ENCODE assay signal across 16 cellular contexts in the genomic region with DNA sequence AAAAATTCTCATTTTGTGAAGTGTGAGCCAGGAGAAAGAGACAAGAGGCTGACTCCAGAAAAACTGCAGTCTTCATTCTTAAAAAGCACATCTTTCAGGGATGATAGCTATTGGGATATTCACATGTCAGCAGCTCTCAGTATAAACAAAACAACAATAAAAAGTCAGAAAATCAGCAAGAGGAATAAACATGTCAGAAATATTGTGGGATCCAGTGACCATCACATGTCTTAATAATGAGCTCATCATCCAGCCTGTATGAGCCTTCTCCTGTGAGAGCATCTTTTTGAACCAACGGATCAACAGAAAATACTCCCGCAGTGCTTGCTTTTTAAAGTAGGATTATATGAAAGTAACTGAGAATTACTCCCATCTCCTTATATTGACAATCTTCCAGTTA.
A peak's percentile ranks its signal among the peaks of the same experiment; 100 is the strongest.
DNase-seq lines count a peak whose midpoint lies in the region; ATAC-seq and TF ChIP-seq lines count a peak whose summit lies in the region.
"Had no signal": no experiment of that assay in that cellular context is flagged by ENCODE, and none has a peak within 500 bp of the region (broad histone marks: within the 10 kb centered on the region; RNA-seq: fewer than 3 reads in every experiment).

No MANE protein-coding gene starts in this region.

- H3K36me3 Mint-ChIP-seq in immature natural killer cell = peaks cover 0 to 5% (median 5%) of the 10 kb centered on the region in 3 donors

- BruUV-seq in IMR-90 (replicated peaks; lab: Mats Ljungman, UMichigan) = no TSS peak

- H3K9me3 Mint-ChIP-seq in immature natural killer cell = no peaks in the 10 kb centered on the region

- H2BK120ac ChIP-seq in IMR-90 (ENCODE audit: low read depth, low read length) = no peak overlapping the region

- peaks cover 7% of the 10 kb centered on the region for H3K79me2 ChIP-seq in smooth muscle cell (ENCODE audit: low read depth)

- no peak overlapping the region for H2BK15ac ChIP-seq in IMR-90 (ENCODE audit: low read depth, low read length)

- H3K4me3 ChIP-seq in IMR-90 (ENCODE audit: insufficient read depth, low read depth, low read length) (no peak overlapping the region), fibroblast of villous mesenchyme (ENCODE audit: low read depth, low read length) (no peak overlapping the region), smooth muscle cell (no peak overlapping the region)

- H3K9ac ChIP-seq in IMR-90 (ENCODE audit: low read depth, low read length) (no peak overlapping the region), smooth muscle cell (ENCODE audit: low read depth) (peak overlapping the region; percentile 7)

- in situ Hi-C loops in IMR-90 (cut with MboI; ENCODE audit: low sequenced_read_pairs) = no loop called here

- no peaks in the 10 kb centered on the region for H3K27me3 Mint-ChIP-seq in immature natural killer cell (ENCODE audit: low read depth in 3 of 3)
- H3K27me3 Mint-ChIP-seq: CD4-positive, CD25-positive, alpha-beta regulatory T cell had no signal

- no peak for TF ChIP-seq RAD21 in IMR-90 (IDR thresholded peaks at IDR 0.05; ENCODE audit: low read length)

- H3K36me3 ChIP-seq in IMR-90 (ENCODE audit: control insufficient read depth, insufficient read depth, low read length) (no peaks in the 10 kb centered on the region), smooth muscle cell (ENCODE audit: low read depth) (no peaks in the 10 kb centered on the region)

- no peak overlapping the region for H2AK5ac ChIP-seq in IMR-90 (ENCODE audit: low read depth, low read length)

- H3K27me3 ChIP-seq in IMR-90 (ENCODE audit: control insufficient read depth, insufficient read depth, low read length) = no peaks in the 10 kb centered on the region
- H3K27me3 ChIP-seq in smooth muscle cell (ENCODE audit: low read depth) = no peaks in the 10 kb centered on the region

- no peak overlapping the region for H3K4ac ChIP-seq in IMR-90 (ENCODE audit: low read depth, low read length)

- DNase-seq in EL = peak; percentile 12
- DNase-seq in IMR-90 = peak; percentile 23
- peak; percentile 50 for DNase-seq in fibroblast of villous mesenchyme (ENCODE audit: low read depth)
- DNase-seq in smooth muscle cell (lab: John Stamatoyannopoulos, UW; ENCODE audit: unreplicated experiment) = no peak
- DNase-seq in immature natural killer cell = no peak
- no peak for DNase-seq in activated naive CD4-positive, alpha-beta T cell (lab: John Stamatoyannopoulos, UW)
- DNase-seq: CD4-positive, CD25-positive, alpha-beta regulatory T cell; Kasumi-1; NCI-H1417; NCI-H1694 treated with DMSO at 0.1 percent for 48 hours; NCI-H2081 treated with DMSO at 0.1 percent for 48 hours; NCI-H2171 treated with DMSO at 0.1 percent for 48 hours; NCI-H446; NCI-H526 treated with DMSO at 0.1 percent for 48 hours; OCI-M1 had no signal

- no peak overlapping the region for H3K56ac ChIP-seq in IMR-90 (ENCODE audit: extremely low read depth, insufficient read depth, low read length)

- dilution Hi-C loops in IMR-90 (cut with HindIII; ENCODE audit: low sequenced_read_pairs, unreplicated experiment) = no loop called here

- TF ChIP-seq CTCF in IMR-90 (conservative IDR thresholded peaks at IDR 0.05; ENCODE audit: low read depth, low read length) = no peak
- TF ChIP-seq CTCF in fibroblast of villous mesenchyme (IDR thresholded peaks at IDR 0.05; ENCODE audit: insufficient read depth, low read depth, low read length) = no peak
- TF ChIP-seq CTCF in smooth muscle cell (IDR thresholded peaks at IDR 0.05; ENCODE audit: borderline replicate concordance, insufficient read depth, poor library complexity, severe bottlenecking) = no peak

- H3K4me1 ChIP-seq in IMR-90 (ENCODE audit: control insufficient read depth, insufficient read depth, low read length) (no peaks in the 10 kb centered on the region), smooth muscle cell (ENCODE audit: low read depth) (peaks cover 19% of the 10 kb centered on the region)

- intact Hi-C loops in IMR-90 (cut with micrococcal nuclease) = no loop called here

- H4K5ac ChIP-seq in IMR-90 (ENCODE audit: low read depth, low read length) = no peak overlapping the region

- H3K14ac ChIP-seq in IMR-90 (replicated peaks; ENCODE audit: low read depth, low read length) = no peak overlapping the region

- POLR2A ChIA-PET in IMR-90 (lab: Charles Lee; ENCODE audit: unreplicated experiment) = no interaction called here

- TF ChIP-seq POLR2A in IMR-90 (IDR thresholded peaks at IDR 0.05; ENCODE audit: low read depth, low read length) = no peak

- H2AFZ ChIP-seq in IMR-90 (replicated peaks; ENCODE audit: low read length, poor library complexity) = no peak overlapping the region
- H2AFZ ChIP-seq in smooth muscle cell (ENCODE audit: low read depth) = no peak overlapping the region

- CTCF ChIA-PET in IMR-90 (lab: Yijun Ruan, JAX) = interaction anchor here (1.9 kb wide), 1 partner anchor 15 kb away, joined by 5 read pairs; no protein-coding TSS in a partner anchor

- WGBS in IMR-90 (ENCODE audit: extremely low coverage in 2 of 2, insufficient read length in 1 of 2), 2 experiments = no CpG with 5 or more reads among the region's 2 CpGs
- WGBS in smooth muscle cell (ENCODE audit: low lambda C conversion rate) = 65% methylated on average over 2 of the region's 2 CpGs

- H3K27ac Mint-ChIP-seq in immature natural killer cell = no peak overlapping the region
- H3K27ac Mint-ChIP-seq: CD4-positive, CD25-positive, alpha-beta regulatory T cell had no signal

- no peak overlapping the region for H3K23ac ChIP-seq in IMR-90 (ENCODE audit: low read depth, low read length)

- H4K20me1 ChIP-seq in IMR-90 (ENCODE audit: insufficient read depth, low read length) (no peaks in the 10 kb centered on the region), smooth muscle cell (ENCODE audit: low read depth) (no peaks in the 10 kb centered on the region)

- no peak for ATAC-seq in IMR-90 (ENCODE audit: low read depth)
- ATAC-seq in HG03045 (IDR thresholded peaks at IDR 0.05; ENCODE audit: unreplicated experiment) = no peak

- no peak overlapping the region for H4K91ac ChIP-seq in IMR-90 (ENCODE audit: insufficient read depth, low read depth, low read length)

- H3K18ac ChIP-seq in IMR-90 (ENCODE audit: low read depth, low read length) = no peak overlapping the region

- H3K4me2 ChIP-seq in IMR-90 (ENCODE audit: low read depth, low read length) (no peak overlapping the region), smooth muscle cell (no peak overlapping the region)

- no peaks in the 10 kb centered on the region; a peak in 1 of 4 replicates for H3K79me1 ChIP-seq in IMR-90 (ENCODE audit: low read depth in 1 of 2, low read length in 2 of 2)

- peaks cover 2% of the 10 kb centered on the region for H3F3A ChIP-seq in smooth muscle cell (ENCODE audit: low read depth)

- no peaks in the 10 kb centered on the region for H3K4me1 Mint-ChIP-seq in immature natural killer cell
- H3K4me1 Mint-ChIP-seq: CD4-positive, CD25-positive, alpha-beta regulatory T cell had no signal

- no peak overlapping the region for H4K8ac ChIP-seq in IMR-90 (ENCODE audit: low read depth in 2 of 2, low read length in 2 of 2)

- H3K9me3 ChIP-seq in IMR-90 (ENCODE audit: control insufficient read depth, insufficient read depth, low read length) (no peaks in the 10 kb centered on the region), smooth muscle cell (replicated peaks; ENCODE audit: low read depth) (no peaks in the 10 kb centered on the region)

- H2BK5ac ChIP-seq in IMR-90 (ENCODE audit: low read depth, low read length, poor library complexity, severe bottlenecking) = no peak overlapping the region

- H2BK20ac ChIP-seq in IMR-90 (ENCODE audit: low read depth, low read length) = no peak overlapping the region

- H3K9me1 ChIP-seq in IMR-90 (ENCODE audit: insufficient read depth, low read length) = no peaks in the 10 kb centered on the region

- H2AK9ac ChIP-seq in IMR-90 (replicated peaks; ENCODE audit: low read depth, low read length, poor library complexity) = no peak overlapping the region

- no peak overlapping the region for H3K4me3 Mint-ChIP-seq in immature natural killer cell
- H3K4me3 Mint-ChIP-seq: CD4-positive, CD25-positive, alpha-beta regulatory T cell had no signal

- H3K27ac ChIP-seq in IMR-90 (ENCODE audit: insufficient read depth, low read length) (no peak overlapping the region), smooth muscle cell (ENCODE audit: low read depth) (peak overlapping the region; percentile 38)

TF ChIP-seq in IMR-90, 13 proteins besides CTCF, POLR2A, EP300 and RAD21:
- TF ChIP-seq RCOR1 (IDR thresholded peaks at IDR 0.05; ENCODE audit: insufficient replicate concordance, low read length) (no peak), MAZ (IDR thresholded peaks at IDR 0.05; ENCODE audit: borderline replicate concordance, low read depth, low read length) (no peak), NFE2L2 (IDR thresholded peaks at IDR 0.05; ENCODE audit: low read depth, low read length) (no peak), FOS (IDR thresholded peaks at IDR 0.05; ENCODE audit: low read depth, low read length) (no peak), CEBPB (IDR thresholded peaks at IDR 0.05; ENCODE audit: low read depth, low read length) (no peak), BHLHE40 (IDR thresholded peaks at IDR 0.05; ENCODE audit: low read depth, low read length) (no peak), CHD1 (IDR thresholded peaks at IDR 0.05; ENCODE audit: low read depth, low read length) (no peak), SMC3 (IDR thresholded peaks at IDR 0.05; ENCODE audit: low read depth, low read length) (no peak), MAFK (IDR thresholded peaks at IDR 0.05; ENCODE audit: low read depth, low read length) (no peak), RFX5 (IDR thresholded peaks at IDR 0.05; ENCODE audit: low read depth, low read length) (no peak), MXI1 (IDR thresholded peaks at IDR 0.05; ENCODE audit: borderline replicate concordance, low read depth, low read length) (no peak)
- TF ChIP-seq, protein P1, sequence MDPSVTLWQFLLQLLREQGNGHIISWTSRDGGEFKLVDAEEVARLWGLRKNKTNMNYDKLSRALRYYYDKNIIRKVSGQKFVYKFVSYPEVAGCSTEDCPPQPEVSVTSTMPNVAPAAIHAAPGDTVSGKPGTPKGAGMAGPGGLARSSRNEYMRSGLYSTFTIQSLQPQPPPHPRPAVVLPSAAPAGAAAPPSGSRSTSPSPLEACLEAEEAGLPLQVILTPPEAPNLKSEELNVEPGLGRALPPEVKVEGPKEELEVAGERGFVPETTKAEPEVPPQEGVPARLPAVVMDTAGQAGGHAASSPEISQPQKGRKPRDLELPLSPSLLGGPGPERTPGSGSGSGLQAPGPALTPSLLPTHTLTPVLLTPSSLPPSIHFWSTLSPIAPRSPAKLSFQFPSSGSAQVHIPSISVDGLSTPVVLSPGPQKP (IDR thresholded peaks at IDR 0.05; ENCODE audit: borderline replicate concordance, low read depth, low read length) = no peak
- TF ChIP-seq, protein P2, sequence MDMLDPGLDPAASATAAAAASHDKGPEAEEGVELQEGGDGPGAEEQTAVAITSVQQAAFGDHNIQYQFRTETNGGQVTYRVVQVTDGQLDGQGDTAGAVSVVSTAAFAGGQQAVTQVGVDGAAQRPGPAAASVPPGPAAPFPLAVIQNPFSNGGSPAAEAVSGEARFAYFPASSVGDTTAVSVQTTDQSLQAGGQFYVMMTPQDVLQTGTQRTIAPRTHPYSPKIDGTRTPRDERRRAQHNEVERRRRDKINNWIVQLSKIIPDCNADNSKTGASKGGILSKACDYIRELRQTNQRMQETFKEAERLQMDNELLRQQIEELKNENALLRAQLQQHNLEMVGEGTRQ (IDR thresholded peaks at IDR 0.05; ENCODE audit: low read depth, low read length) = no peak

Comparison
In these comparisons a context has a peak if more than half of its experiments do, and no peak if none do; other contexts are left out.
1. DNase-seq: peak in EL (single experiment), IMR-90 (single experiment) and fibroblast of villous mesenchyme (single experiment); none in smooth muscle cell (single experiment), immature natural killer cell (0 of 3) and activated naive CD4-positive, alpha-beta T cell (0 of 4).